In genomic region chr19:2425622-2426581, GRCh38 we compare ENCODE assay signal across 8 cellular contexts. TPM values are rescaled to one million over a fixed set of nuclear protein-coding genes. Genes with fewer than 3 reads are reported as not detected.
A peak's percentile ranks its signal among the peaks of the same experiment; 100 is the strongest.
DNase-seq lines count a peak whose midpoint lies in the region; ATAC-seq, FAIRE-seq and TF ChIP-seq lines count a peak whose summit lies in the region.

No MANE protein-coding gene starts in this region.

- H3K4me1 Mint-ChIP-seq in T-helper 2 cell treated with Interferon-gamma antibody and Interleukin-4, amounts not matched to agents 5 μg/mL and 100 μg/mL, for 36 hours (ENCODE audit: low read depth) = peaks cover 6% of the 10 kb centered on the region
- peaks cover 17% of the 10 kb centered on the region for H3K4me1 Mint-ChIP-seq in activated CD4-positive, alpha-beta memory T cell treated with anti-CD3 and anti-CD28 coated beads, Interleukin-2, amount 10 ng/mL, durations not matched to agents 7 days and 5 days
- H3K4me1 Mint-ChIP-seq in stimulated activated effector memory CD8-positive, alpha-beta T cell treated with anti-CD3 and anti-CD28 coated beads, Interleukin-12 subunit alpha, Interleukin-12 subunit beta, amount 100 ng/mL, for 72 hours = peaks cover 17% of the 10 kb centered on the region

- no peak for DNase-seq in T-helper 2 cell treated with Interferon-gamma antibody and Interleukin-4, amounts not matched to agents 5 μg/mL and 100 μg/mL, for 36 hours (ENCODE audit: low spot score)
- DNase-seq in T-helper 2 cell (no peak), frontal cortex (ENCODE audit: low spot score in 2 of 2) (no peak), NCI-H146 (lab: John Stamatoyannopoulos, UW) (no peak)
- no peak for DNase-seq in activated CD4-positive, alpha-beta memory T cell treated with anti-CD3 and anti-CD28 coated beads, Interleukin-2, amount 10 ng/mL, durations not matched to agents 7 days and 5 days
- DNase-seq in stimulated activated effector memory CD8-positive, alpha-beta T cell treated with anti-CD3 and anti-CD28 coated beads, Interleukin-12 subunit alpha, Interleukin-12 subunit beta, amount 100 ng/mL, for 72 hours (ENCODE audit: low spot score in 2 of 2) = no peak

- peaks cover 15% of the 10 kb centered on the region for H3K36me3 Mint-ChIP-seq in T-helper 2 cell treated with Interferon-gamma antibody and Interleukin-4, amounts not matched to agents 5 μg/mL and 100 μg/mL, for 36 hours (ENCODE audit: low read depth)
- peaks cover 22% of the 10 kb centered on the region for H3K36me3 Mint-ChIP-seq in activated CD4-positive, alpha-beta memory T cell treated with anti-CD3 and anti-CD28 coated beads, Interleukin-2, amount 10 ng/mL, durations not matched to agents 7 days and 5 days (ENCODE audit: low read depth)
- peaks cover 71% of the 10 kb centered on the region for H3K36me3 Mint-ChIP-seq in stimulated activated effector memory CD8-positive, alpha-beta T cell treated with anti-CD3 and anti-CD28 coated beads, Interleukin-12 subunit alpha, Interleukin-12 subunit beta, amount 100 ng/mL, for 72 hours

- H3K9me3 Mint-ChIP-seq in T-helper 2 cell treated with Interferon-gamma antibody and Interleukin-4, amounts not matched to agents 5 μg/mL and 100 μg/mL, for 36 hours = no peaks in the 10 kb centered on the region
- H3K9me3 Mint-ChIP-seq in activated CD4-positive, alpha-beta memory T cell treated with anti-CD3 and anti-CD28 coated beads, Interleukin-2, amount 10 ng/mL, durations not matched to agents 7 days and 5 days = no peaks in the 10 kb centered on the region
- H3K9me3 Mint-ChIP-seq in stimulated activated effector memory CD8-positive, alpha-beta T cell treated with anti-CD3 and anti-CD28 coated beads, Interleukin-12 subunit alpha, Interleukin-12 subunit beta, amount 100 ng/mL, for 72 hours = no peaks in the 10 kb centered on the region

- peak overlapping the region; percentile 93 for H3K4me3 Mint-ChIP-seq in T-helper 2 cell treated with Interferon-gamma antibody and Interleukin-4, amounts not matched to agents 5 μg/mL and 100 μg/mL, for 36 hours
- peak overlapping the region; percentile 84 for H3K4me3 Mint-ChIP-seq in activated CD4-positive, alpha-beta memory T cell treated with anti-CD3 and anti-CD28 coated beads, Interleukin-2, amount 10 ng/mL, durations not matched to agents 7 days and 5 days
- peak overlapping the region; percentile 95 for H3K4me3 Mint-ChIP-seq in stimulated activated effector memory CD8-positive, alpha-beta T cell treated with anti-CD3 and anti-CD28 coated beads, Interleukin-12 subunit alpha, Interleukin-12 subunit beta, amount 100 ng/mL, for 72 hours

- TF ChIP-seq POLR2A in GM18505 (IDR thresholded peaks at IDR 0.05; ENCODE audit: borderline replicate concordance, extremely low read depth, insufficient read depth, insufficient read length) = no peak

- FAIRE-seq in frontal cortex (lab: Jason Lieb, UNC) = no peak

- peak overlapping the region; percentile 94 for H3K27ac Mint-ChIP-seq in T-helper 2 cell treated with Interferon-gamma antibody and Interleukin-4, amounts not matched to agents 5 μg/mL and 100 μg/mL, for 36 hours
- H3K27ac Mint-ChIP-seq in activated CD4-positive, alpha-beta memory T cell treated with anti-CD3 and anti-CD28 coated beads, Interleukin-2, amount 10 ng/mL, durations not matched to agents 7 days and 5 days = peak overlapping the region; percentile 40
- H3K27ac Mint-ChIP-seq in stimulated activated effector memory CD8-positive, alpha-beta T cell treated with anti-CD3 and anti-CD28 coated beads, Interleukin-12 subunit alpha, Interleukin-12 subunit beta, amount 100 ng/mL, for 72 hours = peak overlapping the region; percentile 98

- POLR2A ChIA-PET in activated CD4-positive, alpha-beta memory T cell treated with anti-CD3 and anti-CD28 coated beads, Interleukin-2, amount 10 ng/mL, durations not matched to agents 7 days and 5 days (lab: Charles Lee) = interaction anchor here (0.9 to 3.2 kb wide), 3 partner anchors 13 to 50 kb away, joined by 3 to 18 read pairs (median 4); partner anchors contain the start of gene GADD45B

- CTCF ChIA-PET in activated CD4-positive, alpha-beta memory T cell treated with anti-CD3 and anti-CD28 coated beads, Interleukin-2, amount 10 ng/mL, durations not matched to agents 7 days and 5 days (lab: Charles Lee) = interaction anchor here (1.2 kb wide), 1 partner anchor 222 kb away, joined by 3 read pairs; no protein-coding TSS in a partner anchor

- peak overlapping the region; percentile 91 for H3K4me3 ChIP-seq in iPS-11a (ENCODE audit: low read depth, low read length)

- no peaks in the 10 kb centered on the region for H3K27me3 Mint-ChIP-seq in T-helper 2 cell treated with Interferon-gamma antibody and Interleukin-4, amounts not matched to agents 5 μg/mL and 100 μg/mL, for 36 hours (ENCODE audit: low read depth)
- no peaks in the 10 kb centered on the region for H3K27me3 Mint-ChIP-seq in activated CD4-positive, alpha-beta memory T cell treated with anti-CD3 and anti-CD28 coated beads, Interleukin-2, amount 10 ng/mL, durations not matched to agents 7 days and 5 days

- ATAC-seq in stimulated activated effector memory CD8-positive, alpha-beta T cell treated with anti-CD3 and anti-CD28 coated beads, Interleukin-12 subunit alpha, Interleukin-12 subunit beta, amount 100 ng/mL, for 72 hours = no peak
- no peak for ATAC-seq in GM18505 (IDR thresholded peaks at IDR 0.05; ENCODE audit: unreplicated experiment)

RNA-seq across cellular contexts. Expression of gene TIMM13, which starts 1.5 kb away (rescaled TPM):
- 10 to 100 TPM; 44.5 to 47.4 TPM for total RNA-seq in activated CD4-positive, alpha-beta memory T cell treated with anti-CD3 and anti-CD28 coated beads, Interleukin-2, amount 10 ng/mL, durations not matched to agents 7 days and 5 days
- 18.3 TPM for total RNA-seq in frontal cortex

RNA-seq across cellular contexts. Expression of gene LMNB2, which starts 30.9 kb away (rescaled TPM):
- 10 to 100 TPM; 92.9 to 96.6 TPM for total RNA-seq in activated CD4-positive, alpha-beta memory T cell treated with anti-CD3 and anti-CD28 coated beads, Interleukin-2, amount 10 ng/mL, durations not matched to agents 7 days and 5 days
- total RNA-seq in frontal cortex = 46.9 TPM

RNA-seq across cellular contexts. Expression of gene GADD45B, which starts 50.0 kb away (rescaled TPM):
- total RNA-seq in activated CD4-positive, alpha-beta memory T cell treated with anti-CD3 and anti-CD28 coated beads, Interleukin-2, amount 10 ng/mL, durations not matched to agents 7 days and 5 days = 10 to 100 TPM; 52.2 to 54.3 TPM
- total RNA-seq in frontal cortex = 1.2 TPM

Comparison
In these comparisons a context has a peak if more than half of its experiments do, and no peak if none do; other contexts are left out.
1. H3K27ac Mint-ChIP-seq: peak in every context shown above with its lines; median percentile 98 in stimulated activated effector memory CD8-positive, alpha-beta T cell treated with anti-CD3 and anti-CD28 coated beads, Interleukin-12 subunit alpha, Interleukin-12 subunit beta, amount 100 ng/mL, for 72 hours; 94 in T-helper 2 cell treated with Interferon-gamma antibody and Interleukin-4, amounts not matched to agents 5 μg/mL and 100 μg/mL, for 36 hours; 40 in activated CD4-positive, alpha-beta memory T cell treated with anti-CD3 and anti-CD28 coated beads, Interleukin-2, amount 10 ng/mL, durations not matched to agents 7 days and 5 days.
2. RNA of gene GADD45B, which starts 50.0 kb away (total RNA-seq): 52.2 to 54.3 TPM in activated CD4-positive, alpha-beta memory T cell treated with anti-CD3 and anti-CD28 coated beads, Interleukin-2, amount 10 ng/mL, durations not matched to agents 7 days and 5 days; 1.2 TPM in frontal cortex (single experiment); every median in the first group is over 10 times any median in the second.
3. Peak in every context shown above with its lines, with median percentiles within 50 percentile points of each other: H3K4me3 Mint-ChIP-seq.